Comparison of ENCODE assay signal across 33 cellular contexts in genomic region chr19:44515907-44516306, GRCh38. TPM values are rescaled to one million over a fixed set of nuclear protein-coding genes. Genes with fewer than 3 reads are reported as not detected.
"Had no signal": no experiment of that assay in that cellular context is flagged by ENCODE, and none has a peak within 500 bp of the region (broad histone marks: within the 10 kb centered on the region; RNA-seq: fewer than 3 reads in every experiment).

No MANE protein-coding gene starts in this region.

- H3K4me3 Mint-ChIP-seq: stimulated activated effector memory CD8-positive, alpha-beta T cell treated with anti-CD3 and anti-CD28 coated beads, Interleukin-12 subunit alpha, Interleukin-12 subunit beta, amount 100 ng/mL, for 72 hours; stimulated activated memory B cell treated with anti-CD40 and anti-IgM and Interleukin-4, amounts not matched to agents 10 μg/mL and 1 μg/mL and 100 μg/mL, for 72 hours; stimulated activated naive B cell treated with anti-CD40 and anti-IgM and Interleukin-4, amounts not matched to agents 10 μg/mL and 1 μg/mL and 100 μg/mL, for 72 hours; stimulated activated naive CD8-positive, alpha-beta T cell treated with anti-CD3 and anti-CD28 coated beads, Interleukin-15, amount 100 ng/mL, for 72 hours; stimulated activated naive CD8-positive, alpha-beta T cell treated with anti-CD3 and anti-CD28 coated beads, Interleukin-15, Interleukin-2, amounts not matched to agents 100 ng/mL and 50 ng/mL, for 24 hours; type B pancreatic cell had no signal

- H3K9me3 Mint-ChIP-seq: type B pancreatic cell had no signal

- H3K9me3 ChIP-seq: testis, thoracic aorta, thyroid gland, tibial artery, transverse colon, upper lobe of left lung, upper lobe of right lung, uterus, vagina had no signal

- H3K4me1 Mint-ChIP-seq: stimulated activated effector memory CD8-positive, alpha-beta T cell treated with anti-CD3 and anti-CD28 coated beads, Interleukin-12 subunit alpha, Interleukin-12 subunit beta, amount 100 ng/mL, for 72 hours; stimulated activated memory B cell treated with anti-CD40 and anti-IgM and Interleukin-4, amounts not matched to agents 10 μg/mL and 1 μg/mL and 100 μg/mL, for 72 hours; stimulated activated naive B cell treated with anti-CD40 and anti-IgM and Interleukin-4, amounts not matched to agents 10 μg/mL and 1 μg/mL and 100 μg/mL, for 72 hours; stimulated activated naive CD8-positive, alpha-beta T cell treated with anti-CD3 and anti-CD28 coated beads, Interleukin-15, amount 100 ng/mL, for 72 hours had no signal

- ATAC-seq: stimulated activated effector memory CD8-positive, alpha-beta T cell treated with anti-CD3 and anti-CD28 coated beads, Interleukin-12 subunit alpha, Interleukin-12 subunit beta, amount 100 ng/mL, for 72 hours; stimulated activated memory B cell treated with anti-CD40 and anti-IgM and Interleukin-4, amounts not matched to agents 10 μg/mL and 1 μg/mL and 100 μg/mL, for 72 hours; stimulated activated naive B cell treated with anti-CD40 and anti-IgM and Interleukin-4, amounts not matched to agents 10 μg/mL and 1 μg/mL and 100 μg/mL, for 72 hours; stimulated activated naive CD8-positive, alpha-beta T cell treated with anti-CD3 and anti-CD28 coated beads, Interleukin-15, amount 100 ng/mL, for 72 hours; stimulated activated naive CD8-positive, alpha-beta T cell treated with anti-CD3 and anti-CD28 coated beads, Interleukin-15, Interleukin-2, amounts not matched to agents 100 U/mL and 50 U/mL, for 24 hours; upper lobe of right lung had no signal

- H3K27ac Mint-ChIP-seq: stimulated activated effector memory CD8-positive, alpha-beta T cell treated with anti-CD3 and anti-CD28 coated beads, Interleukin-12 subunit alpha, Interleukin-12 subunit beta, amount 100 ng/mL, for 72 hours; stimulated activated memory B cell treated with anti-CD40 and anti-IgM and Interleukin-4, amounts not matched to agents 10 μg/mL and 1 μg/mL and 100 μg/mL, for 72 hours; stimulated activated naive B cell treated with anti-CD40 and anti-IgM and Interleukin-4, amounts not matched to agents 10 μg/mL and 1 μg/mL and 100 μg/mL, for 72 hours; stimulated activated naive CD8-positive, alpha-beta T cell treated with anti-CD3 and anti-CD28 coated beads, Interleukin-15, amount 100 ng/mL, for 72 hours; stimulated activated naive CD8-positive, alpha-beta T cell treated with anti-CD3 and anti-CD28 coated beads, Interleukin-15, Interleukin-2, amounts not matched to agents 100 ng/mL and 50 ng/mL, for 24 hours; type B pancreatic cell had no signal

- FAIRE-seq: urothelium cell line had no signal

- H3K36me3 Mint-ChIP-seq: stimulated activated effector memory CD8-positive, alpha-beta T cell treated with anti-CD3 and anti-CD28 coated beads, Interleukin-12 subunit alpha, Interleukin-12 subunit beta, amount 100 ng/mL, for 72 hours; stimulated activated memory B cell treated with anti-CD40 and anti-IgM and Interleukin-4, amounts not matched to agents 10 μg/mL and 1 μg/mL and 100 μg/mL, for 72 hours; stimulated activated naive B cell treated with anti-CD40 and anti-IgM and Interleukin-4, amounts not matched to agents 10 μg/mL and 1 μg/mL and 100 μg/mL, for 72 hours; type B pancreatic cell had no signal

- H3K4me1 ChIP-seq: stomach, suprapubic skin, testis, thyroid gland, tibial artery, tibial nerve, transverse colon, upper lobe of left lung, upper lobe of right lung, uterus, vagina had no signal

- DNase-seq: stimulated activated CD4-positive, alpha-beta T cell treated with anti-CD3 and anti-CD28 coated beads, Interleukin-2, amount 100 ng/mL, for 48 hours; stimulated activated CD4-positive, alpha-beta T cell treated with anti-CD3 and anti-CD28 coated beads, Interleukin-4, amount 100 ng/mL, for 1 hour; stimulated activated CD4-positive, alpha-beta T cell treated with anti-CD3 and anti-CD28 coated beads, Interleukin-4, amount 100 ng/mL, for 24 hours; stimulated activated CD4-positive, alpha-beta T cell treated with anti-CD3 and anti-CD28 coated beads, Interleukin-4, amount 100 ng/mL, for 4 hours; stimulated activated CD8-positive, alpha-beta memory T cell treated with anti-CD3 and anti-CD28 coated beads, Interleukin-4, amount 100 ng/mL, for 48 hours; stimulated activated naive B cell treated with anti-CD40 and anti-IgM and Interleukin-4, amounts not matched to agents 10 μg/mL and 1 μg/mL and 100 μg/mL, for 72 hours; stimulated activated naive CD4-positive, alpha-beta T cell; stimulated activated naive CD4-positive, alpha-beta T cell treated with Interleukin-2 at 50 U/mL for 16 hours; stimulated activated naive CD8-positive, alpha-beta T cell treated with anti-CD3 and anti-CD28 coated beads, Interleukin-15, amount 100 ng/mL, for 72 hours; stimulated activated naive CD8-positive, alpha-beta T cell treated with anti-CD3 and anti-CD28 coated beads, Interleukin-15, Interleukin-2, amounts not matched to agents 100 U/mL and 50 U/mL, for 24 hours; stomach; substantia nigra; testis; thyroid gland; tibial artery; transverse colon; trophoblast cell; upper lobe of left lung; upper lobe of right lung; uterus had no signal

- H3K36me3 ChIP-seq: stomach, suprapubic skin, thoracic aorta, thyroid gland, tibial artery, tibial nerve, transverse colon, upper lobe of left lung, upper lobe of right lung, uterus, vagina had no signal

- H3K27me3 ChIP-seq: testis, thyroid gland, tibial nerve, transverse colon, upper lobe of left lung, upper lobe of right lung, uterus, vagina had no signal

- H3K4me3 ChIP-seq: stomach, suprapubic skin, testis, thoracic aorta, thyroid gland, tibial artery, tibial nerve, transverse colon, upper lobe of left lung, upper lobe of right lung, uterus, vagina had no signal

- H3K27ac ChIP-seq: stomach, suprapubic skin, testis, thoracic aorta, thyroid gland, tibial artery, tibial nerve, transverse colon, upper lobe of left lung, upper lobe of right lung, uterus, vagina had no signal

RNA-seq across cellular contexts. Expression of gene CEACAM20, which starts 13.6 kb away (rescaled TPM):
- total RNA-seq: subcutaneous adipose tissue, temporal lobe, thoracic aorta, thyroid gland, tibial nerve, upper lobe of left lung, ureter, urinary bladder, vagina had no signal
- polyA plus RNA-seq: stomach, urinary bladder had no signal
